In genomic region chr16:29118301-29118957, GRCh38 we compare ENCODE assay signal across 8 cellular contexts.
DNase-seq lines count a peak whose midpoint lies in the region; ATAC-seq and TF ChIP-seq lines count a peak whose summit lies in the region.
"Not testable (repeated sequence)": the region's sequence is repeated elsewhere in the genome, so short reads cannot be mapped to it uniquely, and the experiment has no call there.

No MANE protein-coding gene starts in this region.

- not testable (repeated sequence) for H3K4me3 Mint-ChIP-seq in activated CD8-positive, alpha-beta T cell treated with anti-CD3 and anti-CD28 coated beads for 36 hours; activated naive CD8-positive, alpha-beta T cell treated with anti-CD3 and anti-CD28 coated beads, Interleukin-2, amount 10 ng/mL, durations not matched to agents 7 days and 5 days

- not testable (repeated sequence) for H3K36me3 ChIP-seq in MM.1S (replicated peaks; ENCODE audit: insufficient read depth, low read length)

- peak overlapping the region; percentile 74 for H3K27ac Mint-ChIP-seq in activated CD8-positive, alpha-beta T cell treated with anti-CD3 and anti-CD28 coated beads for 36 hours
- H3K27ac Mint-ChIP-seq in activated naive CD8-positive, alpha-beta T cell treated with anti-CD3 and anti-CD28 coated beads, Interleukin-2, amount 10 ng/mL, durations not matched to agents 7 days and 5 days = peak overlapping the region; percentile 47

- DNase-seq in AG10803 (ENCODE audit: low read depth) (peak; percentile 48), MM.1S (peak; percentile 22), SIG-M5 (lab: John Stamatoyannopoulos, UW) (peak; percentile 18), fibroblast of villous mesenchyme (ENCODE audit: low read depth) (peak; percentile 14), mesenteric fat pad (ENCODE audit: low spot score) (peak; percentile 69)
- DNase-seq in activated CD8-positive, alpha-beta T cell treated with anti-CD3 and anti-CD28 coated beads for 36 hours = peak; percentile 61
- not testable (repeated sequence) for DNase-seq in activated naive CD8-positive, alpha-beta T cell treated with anti-CD3 and anti-CD28 coated beads, Interleukin-2, amount 10 ng/mL, durations not matched to agents 7 days and 5 days
- peak; percentile 36 for DNase-seq in stimulated activated CD8-positive, alpha-beta memory T cell treated with anti-CD3 and anti-CD28 coated beads, Interleukin-4, amount 100 ng/mL, for 24 hours (ENCODE audit: low read depth)

- not testable (repeated sequence) for H3F3A ChIP-seq in MM.1S (ENCODE audit: insufficient read depth, low read length)

- CTCF ChIA-PET in activated CD8-positive, alpha-beta T cell treated with anti-CD3 and anti-CD28 coated beads for 36 hours (lab: Charles Lee) = not testable (repeated sequence)

- TF ChIP-seq CTCF in AG10803 (conservative IDR thresholded peaks at IDR 0.05; ENCODE audit: low read length); MM.1S (IDR thresholded peaks at IDR 0.05; ENCODE audit: low read length); activated CD8-positive, alpha-beta T cell treated with anti-CD3 and anti-CD28 coated beads for 36 hours (IDR thresholded peaks at IDR 0.05); fibroblast of villous mesenchyme (IDR thresholded peaks at IDR 0.05; ENCODE audit: insufficient read depth, low read depth, low read length): not testable (repeated sequence)

- peak; percentile 47 for ATAC-seq in activated CD8-positive, alpha-beta T cell treated with anti-CD3 and anti-CD28 coated beads for 36 hours
- not testable (repeated sequence) for ATAC-seq in activated naive CD8-positive, alpha-beta T cell treated with anti-CD3 and anti-CD28 coated beads, Interleukin-2, amount 10 ng/mL, durations not matched to agents 7 days and 5 days (ENCODE audit: low read depth)

- H3K9me2 ChIP-seq in MM.1S (replicated peaks; ENCODE audit: insufficient read depth, low read length) = not testable (repeated sequence)

- not testable (repeated sequence) for H3K79me2 ChIP-seq in MM.1S (ENCODE audit: low read length)

- peaks cover 48% of the 10 kb centered on the region for H3K4me1 Mint-ChIP-seq in activated CD8-positive, alpha-beta T cell treated with anti-CD3 and anti-CD28 coated beads for 36 hours (ENCODE audit: low read depth)
- peaks cover 15% of the 10 kb centered on the region for H3K4me1 Mint-ChIP-seq in activated naive CD8-positive, alpha-beta T cell treated with anti-CD3 and anti-CD28 coated beads, Interleukin-2, amount 10 ng/mL, durations not matched to agents 7 days and 5 days

- H3K27me3 ChIP-seq in MM.1S (replicated peaks; ENCODE audit: insufficient read depth, low read length) = not testable (repeated sequence)

- not testable (repeated sequence) for H3K9me3 ChIP-seq in MM.1S (replicated peaks; ENCODE audit: insufficient read depth, low read length)

- not testable (repeated sequence) for H3K27me3 Mint-ChIP-seq in activated CD8-positive, alpha-beta T cell treated with anti-CD3 and anti-CD28 coated beads for 36 hours; activated naive CD8-positive, alpha-beta T cell treated with anti-CD3 and anti-CD28 coated beads, Interleukin-2, amount 10 ng/mL, durations not matched to agents 7 days and 5 days

- H3K4me1 ChIP-seq in MM.1S (ENCODE audit: low read length) = not testable (repeated sequence)

- H3K9ac ChIP-seq in MM.1S (ENCODE audit: low read length) = not testable (repeated sequence)

- peaks cover 35% of the 10 kb centered on the region for H3K36me3 Mint-ChIP-seq in activated CD8-positive, alpha-beta T cell treated with anti-CD3 and anti-CD28 coated beads for 36 hours (ENCODE audit: low read depth)
- H3K36me3 Mint-ChIP-seq in activated naive CD8-positive, alpha-beta T cell treated with anti-CD3 and anti-CD28 coated beads, Interleukin-2, amount 10 ng/mL, durations not matched to agents 7 days and 5 days = not testable (repeated sequence)

- not testable (repeated sequence) for H3K27ac ChIP-seq in MM.1S (ENCODE audit: low read length)

- POLR2A ChIA-PET in activated CD8-positive, alpha-beta T cell treated with anti-CD3 and anti-CD28 coated beads for 36 hours (lab: Charles Lee); activated naive CD8-positive, alpha-beta T cell treated with anti-CD3 and anti-CD28 coated beads, Interleukin-2, amount 10 ng/mL, durations not matched to agents 7 days and 5 days (lab: Charles Lee): not testable (repeated sequence)

- H3K4me2 ChIP-seq in MM.1S (ENCODE audit: low read depth, low read length) = not testable (repeated sequence)

- H4K20me1 ChIP-seq in MM.1S (ENCODE audit: insufficient read depth, low read length) = not testable (repeated sequence)

- not testable (repeated sequence) for H3K9me3 Mint-ChIP-seq in activated CD8-positive, alpha-beta T cell treated with anti-CD3 and anti-CD28 coated beads for 36 hours; activated naive CD8-positive, alpha-beta T cell treated with anti-CD3 and anti-CD28 coated beads, Interleukin-2, amount 10 ng/mL, durations not matched to agents 7 days and 5 days

- H3K4me3 ChIP-seq in AG10803 (ENCODE audit: low read length); MM.1S (ENCODE audit: low read length); fibroblast of villous mesenchyme (ENCODE audit: low read depth, low read length): not testable (repeated sequence)

- intact Hi-C loops in activated CD8-positive, alpha-beta T cell treated with anti-CD3 and anti-CD28 coated beads for 36 hours (cut with micrococcal nuclease) = not testable (repeated sequence)

- H2AFZ ChIP-seq in MM.1S (ENCODE audit: low read length) = not testable (repeated sequence)
